ENCODE assay signal across 2 cellular contexts in the genomic region with DNA sequence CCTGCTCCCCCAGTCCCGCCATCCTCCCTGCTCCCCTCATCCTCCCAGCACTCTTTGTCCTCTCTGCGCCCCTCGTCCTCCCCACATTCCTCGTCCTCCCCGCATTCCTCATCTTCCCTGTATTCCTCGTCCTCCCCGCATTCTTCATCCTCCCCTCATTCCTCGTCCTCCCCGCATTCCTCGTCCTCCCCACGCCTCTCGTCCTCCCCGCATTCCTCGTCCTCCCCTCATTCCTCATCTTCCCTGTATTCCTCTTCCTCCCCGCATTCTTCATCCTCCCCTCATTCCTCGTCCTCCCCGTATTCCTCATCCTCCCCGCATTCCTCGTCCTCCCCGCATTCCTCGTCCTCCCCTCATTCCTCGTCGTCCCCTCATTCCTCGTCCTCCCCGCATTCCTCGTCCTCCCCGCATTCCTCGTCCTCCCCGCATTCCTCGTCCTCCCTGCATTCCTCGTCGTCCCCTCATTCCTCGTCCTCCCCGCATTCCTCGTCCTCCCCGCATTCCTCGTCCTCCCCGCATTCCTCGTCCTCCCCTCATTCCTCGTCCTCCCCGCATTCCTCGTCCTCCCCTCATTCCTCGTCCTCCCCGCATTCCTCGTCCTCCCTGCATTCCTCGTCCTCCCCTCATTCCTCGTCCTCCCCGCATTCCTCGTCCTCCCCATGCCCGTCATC. TPM values are rescaled to one million over a fixed set of nuclear protein-coding genes. Genes with fewer than 3 reads are reported as not detected.
"Had no signal": no experiment of that assay in that cellular context is flagged by ENCODE, and none has a peak within 500 bp of the region (broad histone marks: within the 10 kb centered on the region; RNA-seq: fewer than 3 reads in every experiment).

No MANE protein-coding gene starts in this region.

RNA-seq across cellular contexts. Expression of gene AMH, which starts 48.4 kb away (rescaled TPM):
- total RNA-seq: urinary bladder had no signal
- polyA plus RNA-seq: naive thymus-derived CD4-positive, alpha-beta T cell had no signal
